ENCODE assay signal across 5 cellular contexts in the genomic region with DNA sequence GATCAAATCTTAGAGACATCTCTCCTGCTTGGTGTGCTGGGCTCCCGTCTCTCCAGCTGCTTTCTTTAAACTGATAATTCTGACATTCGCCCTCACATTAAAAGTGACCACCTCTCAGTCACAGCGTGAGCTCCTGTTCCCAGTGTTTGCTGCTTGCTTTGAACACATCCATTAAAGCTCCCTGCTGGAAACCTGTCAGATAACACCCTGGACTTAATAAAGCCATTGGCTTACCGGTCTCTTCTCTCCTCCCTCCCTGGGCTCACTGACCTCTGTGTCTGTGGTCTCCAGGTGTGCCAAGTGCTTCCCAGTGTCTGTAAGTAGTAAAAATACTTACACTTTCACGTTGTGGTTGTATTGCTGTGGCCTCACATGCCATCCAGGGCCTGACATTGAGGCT. TPM values are rescaled to one million over a fixed set of nuclear protein-coding genes. Genes with fewer than 3 reads are reported as not detected.
"Had no signal": no experiment of that assay in that cellular context is flagged by ENCODE, and none has a peak within 500 bp of the region (broad histone marks: within the 10 kb centered on the region; RNA-seq: fewer than 3 reads in every experiment).

No MANE protein-coding gene starts in this region.

RNA-seq across cellular contexts. Expression of a gene that starts 2.5 kb away (rescaled TPM):
- total RNA-seq: H4, H7, HT-29 had no signal
- polyA plus RNA-seq: IgD-negative memory B cell had no signal

RNA-seq across cellular contexts. Expression of a gene that starts 35.7 kb away (rescaled TPM):
- total RNA-seq: GM23248, H4, H7, HT-29 had no signal
- polyA plus RNA-seq: IgD-negative memory B cell had no signal

RNA-seq across cellular contexts. Expression of a gene that starts 55.0 kb away (rescaled TPM):
- total RNA-seq: GM23248, H7, HT-29 had no signal
- polyA plus RNA-seq: IgD-negative memory B cell had no signal
